28 cellular contexts compared by ENCODE assay signal in the genomic region with DNA sequence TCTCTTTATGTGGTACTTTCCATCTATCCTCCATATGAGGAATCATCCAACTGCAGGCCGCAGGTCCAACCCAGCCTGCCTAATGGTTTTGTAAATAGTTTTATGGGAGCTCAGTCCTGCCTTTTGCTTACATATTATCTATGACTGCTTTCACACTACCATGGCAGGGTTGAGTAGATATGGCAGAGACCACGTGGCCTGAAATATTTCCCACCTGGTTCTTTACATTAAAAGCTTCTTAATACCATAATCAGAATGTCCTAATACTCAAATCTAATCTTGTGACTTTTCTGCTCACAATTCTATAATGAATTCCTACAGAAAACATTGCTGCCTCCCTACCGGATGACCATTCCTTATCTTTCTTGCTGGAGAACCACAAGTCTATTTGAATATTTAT.
"Had no signal": no experiment of that assay in that cellular context is flagged by ENCODE, and none has a peak within 500 bp of the region (broad histone marks: within the 10 kb centered on the region; RNA-seq: fewer than 3 reads in every experiment).

No MANE protein-coding gene starts in this region.

- H3K4me3 ChIP-seq: colonic mucosa, coronary artery, dorsolateral prefrontal cortex, esophagus muscularis mucosa, esophagus squamous epithelium, gastrocnemius medialis, gastroesophageal sphincter, heart left ventricle, heart right ventricle had no signal

- ATAC-seq: effector memory CD8-positive, alpha-beta T cell; esophagus mucosa; foreskin keratinocyte; gastrocnemius medialis; gastroesophageal sphincter; heart left ventricle; heart right ventricle had no signal

- H3K27ac ChIP-seq: colonic mucosa, coronary artery, dorsolateral prefrontal cortex, epithelial cell of prostate, esophagus muscularis mucosa, esophagus squamous epithelium, foreskin keratinocyte, gastrocnemius medialis, gastroesophageal sphincter, heart left ventricle, heart right ventricle had no signal

- FAIRE-seq: colon, endometrium, endothelial cell of umbilical vein, frontal cortex had no signal

- H3K36me3 ChIP-seq: colonic mucosa, esophagus muscularis mucosa, esophagus squamous epithelium, gastrocnemius medialis, gastroesophageal sphincter, heart left ventricle, heart right ventricle had no signal

- H3K4me1 ChIP-seq: colonic mucosa, esophagus squamous epithelium, foreskin keratinocyte, gastrocnemius medialis, heart right ventricle had no signal

- H3K9me3 ChIP-seq: colonic mucosa, esophagus muscularis mucosa, esophagus squamous epithelium, gastrocnemius medialis, gastroesophageal sphincter, heart left ventricle, heart right ventricle had no signal

- DNase-seq: colonic mucosa; cortex of kidney; dermis blood vessel endothelial cell; dorsolateral prefrontal cortex; effector CD4-positive, alpha-beta T cell; effector CD8-positive, alpha-beta T cell; effector memory CD4-positive, alpha-beta T cell; effector memory CD8-positive, alpha-beta T cell; endodermal cell; erythroblast; esophagus squamous epithelium; foreskin fibroblast; foreskin keratinocyte; foreskin melanocyte; gastrocnemius medialis; glutamatergic neuron; head of caudate nucleus; heart left ventricle; heart right ventricle had no signal

- H3K27me3 ChIP-seq: colonic mucosa, esophagus muscularis mucosa, foreskin keratinocyte, gastrocnemius medialis had no signal
